ENCODE assay signal across 15 cellular contexts in the genomic region with DNA sequence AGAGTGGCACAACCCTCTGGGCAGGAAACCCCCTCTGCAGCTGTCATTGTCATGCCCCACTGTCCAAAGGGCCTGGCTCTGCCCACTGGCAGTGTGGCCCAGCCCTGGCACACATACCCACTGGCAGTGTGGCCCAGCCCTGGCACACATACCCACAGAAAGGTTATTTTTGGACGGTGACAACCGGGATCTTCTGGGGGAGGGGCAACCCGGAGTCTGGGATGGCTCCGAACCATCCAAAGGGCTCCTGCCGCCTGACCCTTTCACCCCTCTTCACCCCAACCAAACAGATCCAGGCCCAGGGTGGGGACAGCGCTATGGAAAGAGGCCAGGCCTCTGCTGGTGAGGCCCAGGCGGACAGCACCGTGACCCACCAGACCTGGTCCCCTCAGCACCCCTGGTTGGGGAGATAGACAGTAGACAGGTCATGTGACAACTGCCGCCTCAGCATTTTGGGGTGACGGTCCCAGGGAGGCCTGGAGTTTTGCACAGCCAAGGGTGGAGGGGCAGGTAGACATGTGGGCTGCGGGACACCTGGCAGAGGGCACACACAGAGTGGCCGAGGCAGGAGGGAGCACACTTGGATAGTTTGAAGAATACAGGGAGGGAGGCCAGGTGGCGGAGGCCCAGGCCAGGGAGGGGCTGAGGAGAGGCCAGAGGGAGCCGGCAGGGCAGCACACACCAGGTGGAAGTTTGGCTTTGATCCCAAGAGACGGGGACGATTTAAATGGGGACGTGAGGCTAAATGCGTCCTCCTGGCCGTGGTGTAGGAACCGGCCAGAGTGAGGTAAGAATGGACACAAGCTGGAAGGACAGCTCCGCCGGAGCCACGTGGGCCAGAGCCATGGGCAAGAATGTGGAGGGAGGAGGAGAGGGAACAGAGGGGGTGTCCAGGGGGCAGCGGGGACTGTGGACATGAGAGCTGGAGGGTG. TPM values are rescaled to one million over a fixed set of nuclear protein-coding genes. Genes with fewer than 3 reads are reported as not detected.
DNase-seq lines count a peak whose midpoint lies in the region; ATAC-seq and TF ChIP-seq lines count a peak whose summit lies in the region.
"Had no signal": no experiment of that assay in that cellular context is flagged by ENCODE, and none has a peak within 500 bp of the region (broad histone marks: within the 10 kb centered on the region; RNA-seq: fewer than 3 reads in every experiment).

No MANE protein-coding gene starts in this region.

- H3K9me3 Mint-ChIP-seq in activated CD4-positive, alpha-beta T cell treated with anti-CD3 and anti-CD28 coated beads, Interleukin-2, amount 10 ng/mL, durations not matched to agents 24 days and 14 days: no peaks in the 10 kb centered on the region
- H3K9me3 Mint-ChIP-seq in activated CD4-positive, alpha-beta T cell treated with anti-CD3 and anti-CD28 coated beads for 36 hours (ENCODE audit: low read depth): no peaks in the 10 kb centered on the region
- H3K9me3 Mint-ChIP-seq: activated naive CD8-positive, alpha-beta T cell treated with anti-CD3 and anti-CD28 coated beads for 36 hours; central memory CD8-positive, alpha-beta T cell had no signal

- no peak overlapping the region for H3K4me3 ChIP-seq in left ventricle myocardium inferior
- peak overlapping the region; percentile 54 to 74 (median 66) for H3K4me3 ChIP-seq in skeletal muscle tissue (ENCODE audit: low read length in 3 of 3)
- no peak overlapping the region for H3K4me3 ChIP-seq in esophagus squamous epithelium
- H3K4me3 ChIP-seq: gastroesophageal sphincter had no signal

- peak overlapping the region; percentile 40 for H3K4me3 Mint-ChIP-seq in activated CD4-positive, alpha-beta T cell treated with anti-CD3 and anti-CD28 coated beads, Interleukin-2, amount 10 ng/mL, durations not matched to agents 24 days and 14 days
- H3K4me3 Mint-ChIP-seq in activated CD4-positive, alpha-beta T cell treated with anti-CD3 and anti-CD28 coated beads for 36 hours: no peak overlapping the region
- H3K4me3 Mint-ChIP-seq: activated naive CD8-positive, alpha-beta T cell treated with anti-CD3 and anti-CD28 coated beads for 36 hours had no signal

- H3K36me3 ChIP-seq in left ventricle myocardium inferior (no peaks in the 10 kb centered on the region), skeletal muscle tissue (ENCODE audit: control insufficient read depth in 3 of 3, insufficient read depth in 3 of 3, low read length in 3 of 3) (peaks cover 15 to 23% (median 22%) of the 10 kb centered on the region in 3 donors), esophagus squamous epithelium (no peaks in the 10 kb centered on the region)

- ATAC-seq in activated CD4-positive, alpha-beta T cell treated with anti-CD3 and anti-CD28 coated beads for 36 hours: no peak
- ATAC-seq: gastroesophageal sphincter; stimulated activated naive CD8-positive, alpha-beta T cell treated with anti-CD3 and anti-CD28 coated beads, Interleukin-15, Interleukin-2, amounts not matched to agents 100 U/mL and 50 U/mL, for 24 hours had no signal

- CTCF ChIA-PET in activated CD4-positive, alpha-beta T cell treated with anti-CD3 and anti-CD28 coated beads for 36 hours (lab: Charles Lee): no interaction called here

- intact Hi-C loops in activated CD4-positive, alpha-beta T cell treated with anti-CD3 and anti-CD28 coated beads, Interleukin-2, amount 10 ng/mL, durations not matched to agents 24 days and 14 days (cut with micrococcal nuclease): no loop called here
- intact Hi-C loops in activated CD4-positive, alpha-beta T cell treated with anti-CD3 and anti-CD28 coated beads for 36 hours (cut with DNase I, micrococcal nuclease): no loop called here
- intact Hi-C loops in left ventricle myocardium inferior (cut with micrococcal nuclease): no loop called here
- intact Hi-C loops in esophagus squamous epithelium (cut with DNase I): no loop called here

- H3K9me3 ChIP-seq in left ventricle myocardium inferior (replicated peaks): no peaks in the 10 kb centered on the region
- H3K9me3 ChIP-seq in skeletal muscle tissue (ENCODE audit: control insufficient read depth in 3 of 3, low read length in 3 of 3): no peaks in the 10 kb centered on the region
- H3K9me3 ChIP-seq in esophagus squamous epithelium: no peaks in the 10 kb centered on the region
- H3K9me3 ChIP-seq: gastroesophageal sphincter had no signal

- H3K4me1 ChIP-seq in left ventricle myocardium inferior (peaks cover 45% of the 10 kb centered on the region), skeletal muscle tissue (ENCODE audit: control insufficient read depth in 3 of 3, insufficient read depth in 3 of 3, low read length in 3 of 3) (peaks cover 49 to 66% (median 60%) of the 10 kb centered on the region in 3 donors), esophagus squamous epithelium (peaks cover 17 to 35% (median 19%) of the 10 kb centered on the region in 3 donors)

- H3K9ac ChIP-seq in skeletal muscle tissue (ENCODE audit: low read depth in 1 of 3, low read length in 3 of 3): peak overlapping the region; percentile 74 to 89 (median 86)

- POLR2A ChIA-PET in activated CD4-positive, alpha-beta T cell treated with anti-CD3 and anti-CD28 coated beads for 36 hours (lab: Charles Lee): interaction anchor here (0.6 kb wide), 1 partner anchor 83 kb away, joined by 3 read pairs; no protein-coding TSS in a partner anchor

- no peak overlapping the region for H3K27ac Mint-ChIP-seq in activated CD4-positive, alpha-beta T cell treated with anti-CD3 and anti-CD28 coated beads, Interleukin-2, amount 10 ng/mL, durations not matched to agents 24 days and 14 days
- no peak overlapping the region for H3K27ac Mint-ChIP-seq in activated CD4-positive, alpha-beta T cell treated with anti-CD3 and anti-CD28 coated beads for 36 hours
- H3K27ac Mint-ChIP-seq: activated naive CD8-positive, alpha-beta T cell treated with anti-CD3 and anti-CD28 coated beads for 36 hours had no signal

- WGBS in esophagus squamous epithelium, 2 donors: 79 to 84% methylated on average over 13 to 16 of the region's 24 CpGs

- TF ChIP-seq CTCF in left ventricle myocardium inferior (IDR thresholded peaks at IDR 0.05; ENCODE audit: borderline replicate concordance) (no peak), esophagus squamous epithelium (IDR thresholded peaks at IDR 0.05) (no peak)

- TF ChIP-seq POLR2A in esophagus squamous epithelium (IDR thresholded peaks at IDR 0.05): no peak

- H3K27me3 Mint-ChIP-seq in activated CD4-positive, alpha-beta T cell treated with anti-CD3 and anti-CD28 coated beads, Interleukin-2, amount 10 ng/mL, durations not matched to agents 24 days and 14 days: peaks cover 12% of the 10 kb centered on the region
- H3K27me3 Mint-ChIP-seq in activated CD4-positive, alpha-beta T cell treated with anti-CD3 and anti-CD28 coated beads for 36 hours: peaks cover 14% of the 10 kb centered on the region

- H3K27me3 ChIP-seq in left ventricle myocardium inferior (ENCODE audit: low read depth): peaks cover 11% of the 10 kb centered on the region
- no peaks in the 10 kb centered on the region for H3K27me3 ChIP-seq in skeletal muscle tissue (ENCODE audit: control insufficient read depth in 3 of 3, insufficient read depth in 3 of 3, low read length in 3 of 3)
- peaks cover 0 to 69% (median 0%) of the 10 kb centered on the region in 4 donors for H3K27me3 ChIP-seq in esophagus squamous epithelium

- H3K27ac ChIP-seq in left ventricle myocardium inferior (replicated peaks) (peak overlapping the region; percentile 56), skeletal muscle tissue (ENCODE audit: low read depth, low read length) (peak overlapping the region; percentile 100), esophagus squamous epithelium (no peak overlapping the region)
- H3K27ac ChIP-seq: gastroesophageal sphincter had no signal

- H3K36me3 Mint-ChIP-seq in activated CD4-positive, alpha-beta T cell treated with anti-CD3 and anti-CD28 coated beads, Interleukin-2, amount 10 ng/mL, durations not matched to agents 24 days and 14 days (ENCODE audit: low read depth): no peaks in the 10 kb centered on the region
- no peaks in the 10 kb centered on the region for H3K36me3 Mint-ChIP-seq in activated CD4-positive, alpha-beta T cell treated with anti-CD3 and anti-CD28 coated beads for 36 hours (ENCODE audit: low read depth)
- H3K36me3 Mint-ChIP-seq: activated naive CD8-positive, alpha-beta T cell treated with anti-CD3 and anti-CD28 coated beads for 36 hours had no signal

- DNase-seq in activated CD4-positive, alpha-beta T cell treated with anti-CD3 and anti-CD28 coated beads, Interleukin-2, amount 10 ng/mL, durations not matched to agents 24 days and 14 days: no peak
- DNase-seq in activated CD4-positive, alpha-beta T cell treated with anti-CD3 and anti-CD28 coated beads for 36 hours: no peak
- peak; percentile 59 for DNase-seq in left ventricle myocardium inferior
- no peak for DNase-seq in GM03348 (ENCODE audit: low spot score)
- DNase-seq in esophagus squamous epithelium (lab: John Stamatoyannopoulos, UW): no peak
- DNase-seq: activated CD4-positive, alpha-beta T cell treated with anti-CD3 and anti-CD28 coated beads for 1 hour; activated naive CD8-positive, alpha-beta T cell treated with anti-CD3 and anti-CD28 coated beads for 36 hours; activated T-cell treated with anti-CD3 and anti-CD28 coated beads, Interleukin-2, amount 50 U/mL, for 1 hour; NCI-H187 treated with DMSO at 0.1 percent for 48 hours; NCI-H510A; occipital lobe; stimulated activated naive CD8-positive, alpha-beta T cell treated with anti-CD3 and anti-CD28 coated beads, Interleukin-15, Interleukin-2, amounts not matched to agents 100 U/mL and 50 U/mL, for 24 hours had no signal

- H3K4me1 Mint-ChIP-seq in activated CD4-positive, alpha-beta T cell treated with anti-CD3 and anti-CD28 coated beads, Interleukin-2, amount 10 ng/mL, durations not matched to agents 24 days and 14 days: peaks cover 5% of the 10 kb centered on the region
- peaks cover 5% of the 10 kb centered on the region for H3K4me1 Mint-ChIP-seq in activated CD4-positive, alpha-beta T cell treated with anti-CD3 and anti-CD28 coated beads for 36 hours

RNA-seq across cellular contexts. Expression of a gene that starts 2.9 kb away (rescaled TPM):
- total RNA-seq in activated CD4-positive, alpha-beta T cell treated with anti-CD3 and anti-CD28 coated beads, Interleukin-2, amount 10 ng/mL, durations not matched to agents 24 days and 14 days: 20.1 and 21.5 TPM in 2 replicates
- total RNA-seq in activated CD4-positive, alpha-beta T cell treated with anti-CD3 and anti-CD28 coated beads for 36 hours: 1 to 10 TPM; 5.4 to 8.1 TPM
- total RNA-seq in left ventricle myocardium inferior (17.2 TPM), skeletal muscle tissue (18.8 TPM), esophagus squamous epithelium (1 to 10 TPM in 3 of 4 donors, under 1 TPM in 1; 0.19 to 6.9 (median 2.3) TPM)

RNA-seq across cellular contexts. Expression of a gene that starts 7.6 kb away (rescaled TPM):
- 62.2 and 64.6 TPM in 2 replicates for total RNA-seq in activated CD4-positive, alpha-beta T cell treated with anti-CD3 and anti-CD28 coated beads, Interleukin-2, amount 10 ng/mL, durations not matched to agents 24 days and 14 days
- total RNA-seq in activated CD4-positive, alpha-beta T cell treated with anti-CD3 and anti-CD28 coated beads for 36 hours: 10 to 100 TPM; 33.5 to 41.5 TPM
- total RNA-seq in left ventricle myocardium inferior: 13.6 TPM
- total RNA-seq in skeletal muscle tissue: 8.9 TPM
- total RNA-seq in esophagus squamous epithelium: 10 to 100 TPM; 18.2 to 46.3 (median 35.6) TPM

RNA-seq across cellular contexts. Expression of a gene that starts 11.6 kb away (rescaled TPM):
- 27.8 and 29.0 TPM in 2 replicates for total RNA-seq in activated CD4-positive, alpha-beta T cell treated with anti-CD3 and anti-CD28 coated beads, Interleukin-2, amount 10 ng/mL, durations not matched to agents 24 days and 14 days
- 10 to 100 TPM; 11.6 to 13.6 TPM for total RNA-seq in activated CD4-positive, alpha-beta T cell treated with anti-CD3 and anti-CD28 coated beads for 36 hours
- total RNA-seq in left ventricle myocardium inferior: 7.8 TPM
- total RNA-seq in skeletal muscle tissue: 3.1 TPM
- total RNA-seq in esophagus squamous epithelium: 1 to 10 TPM; 2.4 to 5.7 (median 3.5) TPM

RNA-seq across cellular contexts. Expression of a gene that starts 13.8 kb away (rescaled TPM):
- total RNA-seq in activated CD4-positive, alpha-beta T cell treated with anti-CD3 and anti-CD28 coated beads, Interleukin-2, amount 10 ng/mL, durations not matched to agents 24 days and 14 days: 51.1 and 51.7 TPM in 2 replicates
- 10 to 100 TPM; 42.2 to 49.2 TPM for total RNA-seq in activated CD4-positive, alpha-beta T cell treated with anti-CD3 and anti-CD28 coated beads for 36 hours
- total RNA-seq in left ventricle myocardium inferior: 18.3 TPM
- 17.2 TPM for total RNA-seq in skeletal muscle tissue
- 10 to 100 TPM; 20.3 to 44.3 (median 32.2) TPM for total RNA-seq in esophagus squamous epithelium

RNA-seq across cellular contexts. Expression of a gene that starts 48.8 kb away (rescaled TPM):
- 9.0 and 9.5 TPM in 2 replicates for total RNA-seq in activated CD4-positive, alpha-beta T cell treated with anti-CD3 and anti-CD28 coated beads, Interleukin-2, amount 10 ng/mL, durations not matched to agents 24 days and 14 days
- 1 to 10 TPM; 5.5 to 6.3 TPM for total RNA-seq in activated CD4-positive, alpha-beta T cell treated with anti-CD3 and anti-CD28 coated beads for 36 hours
- total RNA-seq in left ventricle myocardium inferior: 50.2 TPM
- 48.5 TPM for total RNA-seq in skeletal muscle tissue
- 100 to 1,000 TPM in 3 of 4 donors, 10 to 100 TPM in 1; 80.9 to 231 (median 129) TPM for total RNA-seq in esophagus squamous epithelium

Comparison
In these comparisons a context has a peak if more than half of its experiments do, and no peak if none do; other contexts are left out.
1. H3K27ac ChIP-seq: peak in left ventricle myocardium inferior (single experiment) and skeletal muscle tissue (single experiment); none in esophagus squamous epithelium (0 of 4).
2. H3K4me3 ChIP-seq: peak in skeletal muscle tissue (3 of 3); none in left ventricle myocardium inferior (single experiment) and esophagus squamous epithelium (0 of 4).